Comparison of ENCODE assay signal across 1 cellular context in the genomic region with DNA sequence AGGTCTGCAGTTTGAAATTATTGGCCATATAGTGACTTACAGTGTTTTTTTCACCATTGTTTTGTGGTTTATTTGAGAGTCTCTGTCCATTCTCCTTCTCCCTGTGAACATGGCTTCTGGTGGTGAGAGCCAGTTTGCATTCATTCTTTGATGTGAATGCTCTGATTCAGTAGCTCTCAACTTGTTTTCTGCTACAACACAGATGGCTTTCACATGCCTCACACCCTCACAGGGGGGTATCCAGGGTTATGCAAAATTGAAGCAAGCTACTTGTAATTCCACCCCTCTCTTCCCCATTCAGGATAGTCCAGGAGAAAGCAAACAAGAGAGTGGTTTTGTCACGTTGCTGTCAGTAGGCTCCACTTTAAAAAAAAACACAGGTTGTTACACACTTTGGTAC.
TF ChIP-seq lines count a peak whose summit lies in the region.

No MANE protein-coding gene starts in this region.

TF ChIP-seq in GM12878, 131 proteins besides CTCF, POLR2A, EP300 and RAD21:
- no peak for TF ChIP-seq KLF5 (IDR thresholded peaks at IDR 0.05; ENCODE audit: partially characterized antibody)
- no peak for TF ChIP-seq NRF1 (conservative IDR thresholded peaks at IDR 0.05; ENCODE audit: low read depth, low read length)
- no peak for TF ChIP-seq ZNF274 (IDR thresholded peaks at IDR 0.05; ENCODE audit: insufficient read depth, insufficient read length)
- TF ChIP-seq, protein P1, sequence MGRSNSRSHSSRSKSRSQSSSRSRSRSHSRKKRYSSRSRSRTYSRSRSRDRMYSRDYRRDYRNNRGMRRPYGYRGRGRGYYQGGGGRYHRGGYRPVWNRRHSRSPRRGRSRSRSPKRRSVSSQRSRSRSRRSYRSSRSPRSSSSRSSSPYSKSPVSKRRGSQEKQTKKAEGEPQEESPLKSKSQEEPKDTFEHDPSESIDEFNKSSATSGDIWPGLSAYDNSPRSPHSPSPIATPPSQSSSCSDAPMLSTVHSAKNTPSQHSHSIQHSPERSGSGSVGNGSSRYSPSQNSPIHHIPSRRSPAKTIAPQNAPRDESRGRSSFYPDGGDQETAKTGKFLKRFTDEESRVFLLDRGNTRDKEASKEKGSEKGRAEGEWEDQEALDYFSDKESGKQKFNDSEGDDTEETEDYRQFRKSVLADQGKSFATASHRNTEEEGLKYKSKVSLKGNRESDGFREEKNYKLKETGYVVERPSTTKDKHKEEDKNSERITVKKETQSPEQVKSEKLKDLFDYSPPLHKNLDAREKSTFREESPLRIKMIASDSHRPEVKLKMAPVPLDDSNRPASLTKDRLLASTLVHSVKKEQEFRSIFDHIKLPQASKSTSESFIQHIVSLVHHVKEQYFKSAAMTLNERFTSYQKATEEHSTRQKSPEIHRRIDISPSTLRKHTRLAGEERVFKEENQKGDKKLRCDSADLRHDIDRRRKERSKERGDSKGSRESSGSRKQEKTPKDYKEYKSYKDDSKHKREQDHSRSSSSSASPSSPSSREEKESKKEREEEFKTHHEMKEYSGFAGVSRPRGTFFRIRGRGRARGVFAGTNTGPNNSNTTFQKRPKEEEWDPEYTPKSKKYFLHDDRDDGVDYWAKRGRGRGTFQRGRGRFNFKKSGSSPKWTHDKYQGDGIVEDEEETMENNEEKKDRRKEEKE (IDR thresholded peaks at IDR 0.05), result no peak
- no peak for TF ChIP-seq REST (IDR thresholded peaks at IDR 0.05; ENCODE audit: low read depth, low read length)
- TF ChIP-seq BCL11A (IDR thresholded peaks at IDR 0.05; ENCODE audit: low read depth, low read length), result no peak
- no peak for TF ChIP-seq ZBTB11 (CRISPR knock-in tag; IDR thresholded peaks at IDR 0.05)
- no peak for TF ChIP-seq TBL1XR1 (IDR thresholded peaks at IDR 0.05; ENCODE audit: low read depth, low read length)
- TF ChIP-seq MAX (IDR thresholded peaks at IDR 0.05; ENCODE audit: low read depth, low read length), result no peak
- TF ChIP-seq, protein P2, sequence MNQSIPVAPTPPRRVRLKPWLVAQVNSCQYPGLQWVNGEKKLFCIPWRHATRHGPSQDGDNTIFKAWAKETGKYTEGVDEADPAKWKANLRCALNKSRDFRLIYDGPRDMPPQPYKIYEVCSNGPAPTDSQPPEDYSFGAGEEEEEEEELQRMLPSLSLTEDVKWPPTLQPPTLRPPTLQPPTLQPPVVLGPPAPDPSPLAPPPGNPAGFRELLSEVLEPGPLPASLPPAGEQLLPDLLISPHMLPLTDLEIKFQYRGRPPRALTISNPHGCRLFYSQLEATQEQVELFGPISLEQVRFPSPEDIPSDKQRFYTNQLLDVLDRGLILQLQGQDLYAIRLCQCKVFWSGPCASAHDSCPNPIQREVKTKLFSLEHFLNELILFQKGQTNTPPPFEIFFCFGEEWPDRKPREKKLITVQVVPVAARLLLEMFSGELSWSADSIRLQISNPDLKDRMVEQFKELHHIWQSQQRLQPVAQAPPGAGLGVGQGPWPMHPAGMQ (IDR thresholded peaks at IDR 0.05; ENCODE audit: borderline replicate concordance), result no peak
- no peak for TF ChIP-seq SMAD5 (IDR thresholded peaks at IDR 0.05; ENCODE audit: low read depth)
- no peak for TF ChIP-seq EGR1 (IDR thresholded peaks at IDR 0.05; ENCODE audit: borderline replicate concordance in 1 of 2, low read depth in 2 of 2, low read length in 2 of 2)
- no peak for TF ChIP-seq MXI1 (IDR thresholded peaks at IDR 0.05; ENCODE audit: low read depth, low read length)
- no peak for TF ChIP-seq ATF2 (IDR thresholded peaks at IDR 0.05; ENCODE audit: low read length)
